In genomic region chr5:71637133-71637532, GRCh38 we compare ENCODE assay signal across 9 cellular contexts.
"Had no signal": no experiment of that assay in that cellular context is flagged by ENCODE, and none has a peak within 500 bp of the region (broad histone marks: within the 10 kb centered on the region; RNA-seq: fewer than 3 reads in every experiment).

No MANE protein-coding gene starts in this region.

- H3K27ac Mint-ChIP-seq: GM23338, H9, HFFc6 had no signal

- DNase-seq: GM23248, GOT3, H7, H9, HCEC 1CT, HFFc6 had no signal

- ATAC-seq: GM23338, HCT116 had no signal

- H3K4me3 ChIP-seq: GM23248, GM23338, HAP-1 had no signal

- H2AFZ ChIP-seq: GM23248, GM23338 had no signal

- H3K27ac ChIP-seq: GM23248 had no signal

- H3K4me3 Mint-ChIP-seq: GM23338, H9, HFFc6 had no signal

- H3K4me2 ChIP-seq: GM23338 had no signal

- H3K9ac ChIP-seq: GM23248 had no signal

- H3K9me3 ChIP-seq: HAP-1 had no signal

- H3K9me3 Mint-ChIP-seq: HFFc6 had no signal
